Comparison of ENCODE assay signal across 20 cellular contexts in genomic region chr1:160489513-160490261, GRCh38. TPM values are rescaled to one million over a fixed set of nuclear protein-coding genes. Genes with fewer than 3 reads are reported as not detected.
DNase-seq lines count a peak whose midpoint lies in the region; ATAC-seq, FAIRE-seq and TF ChIP-seq lines count a peak whose summit lies in the region.
"Had no signal": no experiment of that assay in that cellular context is flagged by ENCODE, and none has a peak within 500 bp of the region (broad histone marks: within the 10 kb centered on the region; RNA-seq: fewer than 3 reads in every experiment).

No MANE protein-coding gene starts in this region.

- H3K4me2 ChIP-seq in mesendoderm (ENCODE audit: low read length) = no peak overlapping the region

- no peak overlapping the region for H2AK5ac ChIP-seq in mesendoderm (ENCODE audit: low read length)

- WGBS in mesendoderm (ENCODE audit: extremely low coverage, insufficient coverage, low lambda C conversion rate) = no CpG with 5 or more reads among the region's 4 CpGs

- H2BK5ac ChIP-seq in mesendoderm (ENCODE audit: low read length) = no peak overlapping the region

- H3K9me3 Mint-ChIP-seq in activated B cell treated with CpG ODN at 0.5 μM for 24 hours = peaks cover 4% of the 10 kb centered on the region

- H3K36me3 ChIP-seq in mesendoderm (ENCODE audit: control insufficient read depth, insufficient read depth, low read length) = no peaks in the 10 kb centered on the region

- intact Hi-C loops in activated B cell treated with CpG ODN at 0.5 μM for 24 hours (cut with micrococcal nuclease) = loop anchor here (2.0 to 10.0 kb wide), 5 partner anchors 13 to 145 kb away; partner anchors contain the start of genes COPA and NCSTN

- POLR2A ChIA-PET in activated B cell treated with CpG ODN at 0.5 μM for 24 hours (lab: Charles Lee) = interaction anchor here (0.9 to 4.3 kb wide), 15 partner anchors 12 to 143 kb away, joined by 3 to 54 read pairs (median 7); partner anchors contain the start of gene SLAMF6

- no peak for TF ChIP-seq CTCF in activated B cell treated with CpG ODN at 0.5 μM for 24 hours (IDR thresholded peaks at IDR 0.05)

- H3K4me3 Mint-ChIP-seq in activated B cell treated with CpG ODN at 0.5 μM for 24 hours = peak overlapping the region; percentile 49

- no peak overlapping the region for H4K5ac ChIP-seq in mesendoderm (ENCODE audit: low read length)

- peaks cover 27% of the 10 kb centered on the region for H3K36me3 Mint-ChIP-seq in activated B cell treated with CpG ODN at 0.5 μM for 24 hours (ENCODE audit: low read depth)

- CTCF ChIA-PET in activated B cell treated with CpG ODN at 0.5 μM for 24 hours (lab: Charles Lee) = interaction anchor here (0.9 to 2.6 kb wide), 5 partner anchors 15 to 117 kb away, joined by 4 to 17 read pairs (median 7); no protein-coding TSS in a partner anchor

- no peak overlapping the region for H3K4me3 ChIP-seq in mesendoderm (ENCODE audit: low read length)

- no peak overlapping the region for H3K18ac ChIP-seq in mesendoderm (ENCODE audit: low read length)

- no peak overlapping the region for H2BK120ac ChIP-seq in mesendoderm (ENCODE audit: low read depth, low read length)

- no peak overlapping the region for H3K23ac ChIP-seq in mesendoderm (ENCODE audit: low read length)

- no peak overlapping the region for H3K56ac ChIP-seq in mesendoderm (ENCODE audit: low read length)

- H3K27me3 ChIP-seq in mesendoderm (ENCODE audit: insufficient read depth, low read length, poor library complexity) = no peaks in the 10 kb centered on the region

- peak; percentile 15 for FAIRE-seq in GM18507 (lab: Jason Lieb, UNC)
- FAIRE-seq: astrocyte, islet of Langerhans had no signal

- no peak overlapping the region for H3K27ac Mint-ChIP-seq in activated B cell treated with CpG ODN at 0.5 μM for 24 hours

- ATAC-seq in activated B cell treated with CpG ODN at 0.5 μM for 24 hours (ENCODE audit: low read depth) = peak; percentile 8
- ATAC-seq in esophagus mucosa = no peak
- no peak for ATAC-seq in HG03045 (IDR thresholded peaks at IDR 0.05; ENCODE audit: unreplicated experiment)
- ATAC-seq: Panc1 had no signal

- no peaks in the 10 kb centered on the region for H3K79me1 ChIP-seq in mesendoderm (ENCODE audit: low read length)

- DNase-seq in NCI-H1694 (lab: John Stamatoyannopoulos, UW) (peak; percentile 96), NCI-H1694 treated with DMSO at 0.1 percent for 48 hours (lab: John Stamatoyannopoulos, UW) (no peak), GM18507 (ENCODE audit: extremely low spot score, insufficient read length, low read depth) (no peak), activated B cell treated with CpG ODN at 0.5 μM for 24 hours (no peak), mesendoderm (peak; percentile 45)
- no peak for DNase-seq in activated effector memory CD4-positive, alpha-beta T cell treated with anti-CD3 and anti-CD28 coated beads, Interleukin-2, amount 50 U/mL, for 16 hours
- DNase-seq: activated CD4-positive, alpha-beta T cell treated with anti-CD3 and anti-CD28 coated beads for 4 hours; cortex of kidney; GDM1; glutamatergic neuron; NCI-H2081 treated with DMSO at 0.1 percent for 48 hours; NCI-H748 treated with DMSO at 0.1 percent for 48 hours; stimulated activated CD4-positive, alpha-beta T cell treated with anti-CD3 and anti-CD28 coated beads, Interleukin-12 subunit alpha, Interleukin-12 subunit beta, amount 100 ng/mL, for 4 hours had no signal

- H3K9ac ChIP-seq in mesendoderm (ENCODE audit: low read length) = no peak overlapping the region

- peaks cover 3% of the 10 kb centered on the region for H3K4me1 Mint-ChIP-seq in activated B cell treated with CpG ODN at 0.5 μM for 24 hours

- no peaks in the 10 kb centered on the region for H3K4me1 ChIP-seq in mesendoderm (ENCODE audit: control insufficient read depth, low read depth, low read length)

- H3K79me2 ChIP-seq in mesendoderm (ENCODE audit: control insufficient read depth, insufficient read depth, low read length) = no peaks in the 10 kb centered on the region

- no peak overlapping the region for H4K8ac ChIP-seq in mesendoderm (ENCODE audit: low read depth, low read length)

- H3K27me3 Mint-ChIP-seq in activated B cell treated with CpG ODN at 0.5 μM for 24 hours = no peaks in the 10 kb centered on the region

- H2BK15ac ChIP-seq in mesendoderm (replicated peaks; ENCODE audit: low read depth) = no peak overlapping the region

- no peak overlapping the region for H3K4ac ChIP-seq in mesendoderm (ENCODE audit: low read depth, low read length)

- H3K27ac ChIP-seq in mesendoderm (ENCODE audit: low read depth, low read length) = no peak overlapping the region
- H3K27ac ChIP-seq: 22Rv1, epithelial cell of prostate had no signal

RNA-seq across cellular contexts. Expression of gene SLAMF6, which starts 33.4 kb away (rescaled TPM):
- total RNA-seq in activated B cell treated with CpG ODN at 0.5 μM for 24 hours (28.7 and 31.2 TPM in 2 replicates), esophagus mucosa (0.28 TPM)
- polyA plus RNA-seq in mesendoderm (2013, experiment 1 of 2) = 0.04 TPM
- polyA plus RNA-seq in mesendoderm (2013, experiment 2 of 2) = 0.01 TPM
- total RNA-seq: astrocyte had no signal

Comparison
In these comparisons a context has a peak if more than half of its experiments do, and no peak if none do; other contexts are left out.
1. DNase-seq: peak in NCI-H1694 (single experiment) and mesendoderm (single experiment); none in NCI-H1694 treated with DMSO at 0.1 percent for 48 hours (single experiment), GM18507 (single experiment), activated B cell treated with CpG ODN at 0.5 μM for 24 hours (single experiment) and activated effector memory CD4-positive, alpha-beta T cell treated with anti-CD3 and anti-CD28 coated beads, Interleukin-2, amount 50 U/mL, for 16 hours (single experiment).
2. RNA of gene SLAMF6, which starts 33.4 kb away (total RNA-seq): 28.7 to 31.2 TPM in activated B cell treated with CpG ODN at 0.5 μM for 24 hours; 0.28 TPM in esophagus mucosa (single experiment); every median in the first group is over 10 times any median in the second.